Comparison of ENCODE assay signal across 1 cellular context in the genomic region with DNA sequence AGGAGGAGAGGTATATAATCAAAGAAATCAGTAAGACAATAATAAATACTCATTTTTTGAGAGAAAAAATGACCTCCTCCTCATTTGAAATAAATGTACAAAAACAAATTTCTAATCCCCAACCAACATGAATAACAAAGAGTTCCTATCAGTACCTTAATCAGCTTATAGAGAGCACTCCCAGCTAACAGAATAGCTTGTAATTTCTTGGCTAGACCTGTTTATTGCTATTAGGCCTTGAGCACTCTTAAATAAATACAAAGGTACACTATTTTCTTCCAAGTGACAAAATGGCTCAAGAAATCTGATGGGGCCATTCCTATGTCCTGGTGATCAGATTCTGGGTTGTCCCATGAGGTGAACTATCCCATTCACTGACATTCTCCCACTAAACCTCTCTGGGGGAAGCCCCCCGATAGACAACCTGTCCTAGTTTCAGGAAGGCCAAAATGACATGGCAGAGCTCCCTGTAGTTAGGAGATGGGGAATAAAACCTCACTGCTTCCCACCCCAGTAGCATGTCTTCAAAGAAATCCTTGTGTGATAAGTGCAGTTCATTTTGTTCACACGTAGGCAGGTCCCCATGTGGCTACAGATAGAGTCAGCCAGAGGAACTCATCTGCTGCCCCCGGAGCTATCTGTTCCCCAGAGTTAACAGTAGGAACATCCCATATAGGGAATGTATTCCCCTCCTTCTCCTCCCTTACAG.
TF ChIP-seq lines count a peak whose summit lies in the region.

No MANE protein-coding gene starts in this region.

TF ChIP-seq in K562, 482 proteins besides CTCF, POLR2A, EP300 and RAD21 (continued from another document and continues in another):
- no peak for TF ChIP-seq ARID4B (CRISPR knock-in tag; IDR thresholded peaks at IDR 0.05)
- TF ChIP-seq U2AF2 (optimal IDR thresholded peaks at IDR 0.05; ENCODE audit: low read depth, low read length): no peak
- no peak for TF ChIP-seq PRDM10 (IDR thresholded peaks at IDR 0.05; ENCODE audit: partially characterized antibody)
- no peak for TF ChIP-seq NR0B1 (IDR thresholded peaks at IDR 0.05; ENCODE audit: partially characterized antibody)
- no peak for TF ChIP-seq CREM (IDR thresholded peaks at IDR 0.05; ENCODE audit: low read depth)
- no peak for TF ChIP-seq IFI16 (CRISPR knock-in tag; IDR thresholded peaks at IDR 0.05)
- TF ChIP-seq ZNF318 (IDR thresholded peaks at IDR 0.05; ENCODE audit: borderline replicate concordance in 1 of 2, low read depth in 1 of 2): no peak
- TF ChIP-seq ZNF584 (CRISPR knock-in tag; IDR thresholded peaks at IDR 0.05; ENCODE audit: low read depth): no peak
- TF ChIP-seq ZNF75A (CRISPR knock-in tag; IDR thresholded peaks at IDR 0.05): no peak
- no peak for TF ChIP-seq MEF2A (IDR thresholded peaks at IDR 0.05; ENCODE audit: control insufficient read depth, low read depth, low read length)
- TF ChIP-seq RUNX1 (IDR thresholded peaks at IDR 0.05; ENCODE audit: low read depth): no peak
- 0 out of 2 replicates have a peak, but pooled peaks have one; percentile 16 for TF ChIP-seq MECOM (CRISPR knock-in tag; IDR thresholded peaks at IDR 0.05)
- TF ChIP-seq ZNF780A (CRISPR knock-in tag; IDR thresholded peaks at IDR 0.05): no peak
- TF ChIP-seq TAL1 (IDR thresholded peaks at IDR 0.05): peak; percentile 41; the same call in 1 of the 2 replicates
- TF ChIP-seq ZNF764 (CRISPR knock-in tag; IDR thresholded peaks at IDR 0.05; ENCODE audit: low read depth): no peak
- no peak for TF ChIP-seq AFF4 (CRISPR knock-in tag; IDR thresholded peaks at IDR 0.05)
- TF ChIP-seq, protein P1, sequence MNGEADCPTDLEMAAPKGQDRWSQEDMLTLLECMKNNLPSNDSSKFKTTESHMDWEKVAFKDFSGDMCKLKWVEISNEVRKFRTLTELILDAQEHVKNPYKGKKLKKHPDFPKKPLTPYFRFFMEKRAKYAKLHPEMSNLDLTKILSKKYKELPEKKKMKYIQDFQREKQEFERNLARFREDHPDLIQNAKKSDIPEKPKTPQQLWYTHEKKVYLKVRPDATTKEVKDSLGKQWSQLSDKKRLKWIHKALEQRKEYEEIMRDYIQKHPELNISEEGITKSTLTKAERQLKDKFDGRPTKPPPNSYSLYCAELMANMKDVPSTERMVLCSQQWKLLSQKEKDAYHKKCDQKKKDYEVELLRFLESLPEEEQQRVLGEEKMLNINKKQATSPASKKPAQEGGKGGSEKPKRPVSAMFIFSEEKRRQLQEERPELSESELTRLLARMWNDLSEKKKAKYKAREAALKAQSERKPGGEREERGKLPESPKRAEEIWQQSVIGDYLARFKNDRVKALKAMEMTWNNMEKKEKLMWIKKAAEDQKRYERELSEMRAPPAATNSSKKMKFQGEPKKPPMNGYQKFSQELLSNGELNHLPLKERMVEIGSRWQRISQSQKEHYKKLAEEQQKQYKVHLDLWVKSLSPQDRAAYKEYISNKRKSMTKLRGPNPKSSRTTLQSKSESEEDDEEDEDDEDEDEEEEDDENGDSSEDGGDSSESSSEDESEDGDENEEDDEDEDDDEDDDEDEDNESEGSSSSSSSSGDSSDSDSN (IDR thresholded peaks at IDR 0.05; ENCODE audit: borderline replicate concordance in 1 of 2, low read depth in 2 of 2, low read length in 2 of 2): 0 out of 4 replicates have a peak, but pooled peaks of 1 of the 2 experiments have one; percentile 41
- no peak for TF ChIP-seq PHB (CRISPR knock-in tag; IDR thresholded peaks at IDR 0.05)
- no peak for TF ChIP-seq ZBTB7A (IDR thresholded peaks at IDR 0.05; ENCODE audit: borderline replicate concordance, control insufficient read depth, low read depth, low read length)
- TF ChIP-seq IRF9 (tag; IDR thresholded peaks at IDR 0.05): no peak
- TF ChIP-seq SREBF1 (IDR thresholded peaks at IDR 0.05; ENCODE audit: borderline replicate concordance, low read depth, low read length): no peak
